In the genomic region with DNA sequence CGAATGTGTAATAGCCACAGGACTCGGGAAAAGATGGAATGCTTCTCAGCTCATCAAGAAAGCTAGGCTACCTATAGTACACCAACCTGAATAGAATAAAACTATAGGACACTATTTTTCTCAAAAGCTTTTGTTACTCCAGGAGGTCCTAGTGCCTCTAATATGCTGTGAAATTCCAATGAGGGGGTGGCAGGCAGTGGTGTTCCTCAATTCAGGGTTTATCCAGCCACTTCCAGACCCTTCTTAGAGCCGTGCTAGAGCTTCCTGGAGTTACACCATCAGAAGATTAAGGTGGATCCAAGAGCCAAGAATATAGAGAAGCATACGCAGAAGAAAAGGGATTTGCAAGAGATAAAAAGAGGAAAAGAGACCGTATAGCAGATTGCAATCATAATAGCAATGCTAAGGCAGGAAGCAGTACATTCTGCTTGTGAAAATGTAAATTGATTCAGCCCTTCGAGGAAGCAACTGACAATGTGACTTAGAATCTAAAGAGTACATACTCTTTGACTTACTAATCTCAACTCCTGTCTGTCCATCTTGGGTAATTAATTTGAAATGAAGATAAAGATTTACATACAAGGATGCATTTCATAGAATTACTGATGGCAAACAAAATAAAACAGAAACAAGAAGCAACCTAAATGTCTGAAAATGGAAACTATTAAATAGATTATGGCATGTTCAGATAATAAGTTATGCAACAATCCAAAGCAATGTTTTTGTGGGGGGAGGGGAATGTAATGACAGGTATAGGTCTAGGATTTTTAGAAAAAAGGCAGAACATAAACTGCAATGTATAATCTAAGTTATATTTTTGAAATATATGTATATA, we compare ENCODE assay signal across 1 cellular context.
TF ChIP-seq lines count a peak whose summit lies in the region.

No MANE protein-coding gene starts in this region.

TF ChIP-seq in WTC11, 78 proteins besides CTCF, POLR2A, EP300 and RAD21:
- TF ChIP-seq MXD4 (CRISPR knock-in tag; IDR thresholded peaks at IDR 0.05; ENCODE audit: borderline replicate concordance) (no peak), ZNF121 (CRISPR knock-in tag; IDR thresholded peaks at IDR 0.05) (no peak)
